17 cellular contexts compared by ENCODE assay signal in the genomic region with DNA sequence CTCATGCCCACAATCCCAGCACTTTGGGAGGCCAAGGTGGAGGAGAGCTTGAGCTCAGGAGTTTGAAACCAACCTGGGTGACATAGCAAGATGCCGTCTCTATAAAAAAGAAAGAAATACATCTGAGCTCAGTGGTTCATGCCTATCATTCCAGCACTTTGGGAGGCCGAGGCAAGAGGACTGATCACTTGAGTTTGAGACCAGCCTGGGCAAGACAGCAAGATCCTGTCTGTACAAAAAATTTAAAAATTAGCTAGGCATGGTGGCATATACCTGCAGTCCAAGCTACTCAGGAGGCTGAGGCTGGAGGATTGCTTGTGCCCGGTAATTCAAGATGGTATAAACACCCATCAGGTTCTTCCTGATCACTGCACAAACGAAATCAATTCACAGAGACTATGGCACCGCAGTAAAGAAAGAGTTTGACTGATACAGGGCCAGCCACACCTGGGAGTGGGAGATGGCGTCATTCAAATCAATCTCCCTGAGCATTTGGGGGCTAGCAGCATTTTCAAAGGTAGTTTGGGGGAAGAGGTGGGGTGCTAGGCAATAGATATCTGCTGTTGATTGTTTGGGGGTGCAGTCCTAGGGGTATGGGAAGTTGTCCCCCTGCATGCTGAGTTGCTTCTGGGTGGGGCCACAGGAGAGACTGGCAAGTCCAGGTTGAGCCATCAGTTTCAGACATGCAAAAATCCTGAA.
DNase-seq lines count a peak whose midpoint lies in the region; ATAC-seq, FAIRE-seq and TF ChIP-seq lines count a peak whose summit lies in the region.
"Had no signal": no experiment of that assay in that cellular context is flagged by ENCODE, and none has a peak within 500 bp of the region (broad histone marks: within the 10 kb centered on the region; RNA-seq: fewer than 3 reads in every experiment).

No MANE protein-coding gene starts in this region.

- peak overlapping the region; percentile 30 for H3K4ac ChIP-seq in H1 (replicated peaks; ENCODE audit: insufficient read length, low read depth, low read length)

- TF ChIP-seq POLR2A in H1 (IDR thresholded peaks at IDR 0.05; ENCODE audit: control extremely low read depth in 1 of 2, low read depth in 2 of 2, low read length in 2 of 2) (no peak), gastroesophageal sphincter (IDR thresholded peaks at IDR 0.05) (no peak)

- H3K36me3 ChIP-seq in HUES48 (ENCODE audit: control insufficient read depth, insufficient read depth, low read length) (no peaks in the 10 kb centered on the region), H1 (ENCODE audit: control insufficient read depth in 2 of 4, insufficient read depth in 4 of 4, low read length in 3 of 4) (no peaks in the 10 kb centered on the region), iPS-20b (ENCODE audit: insufficient read depth, low read depth, low read length) (no peaks in the 10 kb centered on the region), gastroesophageal sphincter (no peaks in the 10 kb centered on the region)
- H3K36me3 ChIP-seq: BE2C had no signal

- H3K79me2 ChIP-seq in H1 (ENCODE audit: control insufficient read depth in 1 of 2, insufficient read depth in 2 of 2, low read length in 2 of 2), result no peaks in the 10 kb centered on the region

- H4K8ac ChIP-seq in H1 (ENCODE audit: extremely low read depth, insufficient read depth, low read length), result no peak overlapping the region

- POLR2A ChIA-PET in H1 (lab: Charles Lee; ENCODE audit: partially characterized antibody), result no interaction called here

- no peak for TF ChIP-seq RAD21 in H1 (IDR thresholded peaks at IDR 0.05 in 1 of 2, conservative IDR thresholded peaks at IDR 0.05 in 1 of 2; ENCODE audit: low read depth in 2 of 2, low read length in 2 of 2)

- FAIRE-seq in H1 (lab: Jason Lieb, UNC), result no peak
- FAIRE-seq: GM12878 had no signal

- H3K18ac ChIP-seq in H1 (ENCODE audit: extremely low read depth, low read length), result peak overlapping the region; percentile 72

- no peaks in the 10 kb centered on the region for H3K79me1 ChIP-seq in H1 (ENCODE audit: low read depth, low read length)

- H2BK120ac ChIP-seq in H1 (replicated peaks; ENCODE audit: low read depth, low read length), result peak overlapping the region; percentile 93

- peak overlapping the region; percentile 45 for H4K91ac ChIP-seq in H1 (replicated peaks; ENCODE audit: insufficient read length, low read length)

- H3K4me3 ChIP-seq in HUES48 (ENCODE audit: low read depth, low read length), result no peak overlapping the region; the same call in 1 of the 2 replicates
- no peak overlapping the region; a peak in 2 of 8 replicates for H3K4me3 ChIP-seq in H1 (ENCODE audit: extremely low read depth in 1 of 4, insufficient read depth in 2 of 4, low read depth in 3 of 4, low read length in 4 of 4)
- peak overlapping the region; percentile 12; the same call in 1 of the 2 replicates for H3K4me3 ChIP-seq in iPS-20b (ENCODE audit: low read length)
- no peak overlapping the region for H3K4me3 ChIP-seq in gastroesophageal sphincter
- H3K4me3 ChIP-seq: GM12878 had no signal

- peak overlapping the region; percentile 49 for H3K9ac ChIP-seq in HUES48 (ENCODE audit: low read depth, low read length)
- no peak overlapping the region for H3K9ac ChIP-seq in H1 (replicated peaks in 1 of 4; ENCODE audit: extremely low read depth in 1 of 4, low read depth in 3 of 4, low read length in 3 of 4)
- peak overlapping the region; percentile 72; the same call in 1 of the 2 replicates for H3K9ac ChIP-seq in iPS-20b (ENCODE audit: low read depth, low read length)

- peak overlapping the region; percentile 96 for H2BK20ac ChIP-seq in H1 (ENCODE audit: low read length)

- H3K9me3 ChIP-seq in HUES48 (ENCODE audit: control insufficient read depth, insufficient read depth, low read length), result no peaks in the 10 kb centered on the region
- H3K9me3 ChIP-seq in H1 (ENCODE audit: insufficient read depth in 2 of 2, low read depth in 1 of 2, low read length in 1 of 2), result no peaks in the 10 kb centered on the region
- H3K9me3 ChIP-seq in iPS-20b (ENCODE audit: insufficient read depth, low read depth, low read length), result 0 out of 2 replicates have a peak, but pooled peaks cover 3% of the 10 kb centered on the region
- H3K9me3 ChIP-seq in gastroesophageal sphincter, result no peaks in the 10 kb centered on the region
- H3K9me3 ChIP-seq: BE2C had no signal

- no peak overlapping the region for H2AFZ ChIP-seq in H1 (ENCODE audit: low read length)

- DNase-seq in H1 (ENCODE audit: low read depth in 1 of 2, low spot score in 2 of 2) (peak in 1 of 2 experiments; percentile 56), SKM-1 (lab: John Stamatoyannopoulos, UW; ENCODE audit: unreplicated experiment) (no peak), OCI-M1 (lab: John Stamatoyannopoulos, UW) (no peak)
- DNase-seq: BE2C; C1 segment of cervical spinal cord; CD4-positive, CD25-positive, alpha-beta regulatory T cell; CD8-positive, alpha-beta memory T cell; COR-L47; DMS53; DND-41; EL; HCEC 1CT had no signal

- H3K27me3 ChIP-seq in HUES48 (ENCODE audit: control insufficient read depth, insufficient read depth, low read length), result no peaks in the 10 kb centered on the region
- H3K27me3 ChIP-seq in H1 (replicated peaks in 1 of 4; ENCODE audit: control insufficient read depth in 3 of 4, extremely low read depth in 1 of 4, insufficient read depth in 3 of 4, low read length in 3 of 4), result no peaks in the 10 kb centered on the region
- no peaks in the 10 kb centered on the region for H3K27me3 ChIP-seq in iPS-20b (ENCODE audit: insufficient read depth, low read length)
- no peaks in the 10 kb centered on the region for H3K27me3 ChIP-seq in gastroesophageal sphincter
- H3K27me3 ChIP-seq: BE2C had no signal

- H2BK12ac ChIP-seq in H1 (ENCODE audit: low read depth, low read length), result peak overlapping the region; percentile 32

- H2BK5ac ChIP-seq in H1 (ENCODE audit: low read depth, low read length), result peak overlapping the region; percentile 86

- H3K23me2 ChIP-seq in H1 (ENCODE audit: low read depth, low read length), result no peaks in the 10 kb centered on the region

- peak overlapping the region; percentile 90 for H4K5ac ChIP-seq in H1 (ENCODE audit: insufficient read length, low read depth, low read length)

- peaks cover 30% of the 10 kb centered on the region for H3K4me1 ChIP-seq in HUES48 (ENCODE audit: control insufficient read depth, insufficient read depth, low read length)
- H3K4me1 ChIP-seq in H1 (replicated peaks in 1 of 4; ENCODE audit: control insufficient read depth in 3 of 4, insufficient read depth in 4 of 4, low read length in 3 of 4), result peaks cover 2 to 21% (median 18%) of the 10 kb centered on the region in 4 experiments; a peak in 5 of 7 replicates
- H3K4me1 ChIP-seq in iPS-20b (ENCODE audit: insufficient read depth, low read length), result peaks cover 19% of the 10 kb centered on the region; the same call in 1 of the 2 replicates
- peaks cover 0 to 8% (median 0%) of the 10 kb centered on the region in 3 donors for H3K4me1 ChIP-seq in gastroesophageal sphincter
- H3K4me1 ChIP-seq: BE2C had no signal

- H3K14ac ChIP-seq in H1 (ENCODE audit: insufficient read length), result no peak overlapping the region

- no peak overlapping the region for H2BK15ac ChIP-seq in H1 (ENCODE audit: low read length)

- H3K23ac ChIP-seq in H1 (ENCODE audit: insufficient read length), result no peak overlapping the region

- H2AK5ac ChIP-seq in H1 (ENCODE audit: low read depth, low read length), result peak overlapping the region; percentile 53; the same call in 1 of the 2 replicates

- TF ChIP-seq EP300 in H1 (IDR thresholded peaks at IDR 0.05; ENCODE audit: borderline replicate concordance in 1 of 2, low read depth in 2 of 2, low read length in 2 of 2), result no peak
- no peak for TF ChIP-seq EP300 in gastroesophageal sphincter (IDR thresholded peaks at IDR 0.05)

- peak overlapping the region; percentile 29 to 43 for H3K4me2 ChIP-seq in H1 (ENCODE audit: insufficient read depth in 1 of 2, low read depth in 2 of 2, low read length in 2 of 2)

- H3K56ac ChIP-seq in H1 (replicated peaks; ENCODE audit: insufficient read length, low read depth, low read length), result peak overlapping the region; percentile 3

- 66% methylated on average over 6 of the region's 6 CpGs; no CpG with 5 or more reads in 1 of the 2 experiments for WGBS in H1 (ENCODE audit: extremely low coverage in 1 of 2, insufficient coverage in 1 of 2, insufficient read length in 1 of 2, insufficient replicate concordance in 2 of 2, low coverage in 1 of 2, low lambda C conversion rate in 2 of 2, missing lambda C conversion rate in 1 of 2), 2 experiments
- WGBS in gastroesophageal sphincter (ENCODE audit: low coverage in 1 of 2), 2 donors, result 93 to 100% methylated on average over 2 to 5 of the region's 6 CpGs

- ATAC-seq in gastroesophageal sphincter, result no peak
- ATAC-seq: GM12878 had no signal

- no peak for TF ChIP-seq CTCF in H1 (IDR thresholded peaks at IDR 0.05; ENCODE audit: control extremely low read depth in 1 of 3, insufficient read depth in 1 of 3, low read depth in 1 of 3, low read length in 3 of 3)
- no peak for TF ChIP-seq CTCF in gastroesophageal sphincter (IDR thresholded peaks at IDR 0.05)

- H3K27ac ChIP-seq in HUES48 (ENCODE audit: low read depth, low read length) (peak overlapping the region; percentile 93), H1 (ENCODE audit: low read depth, low read length) (peak overlapping the region; percentile 26; the same call in 1 of the 2 replicates), iPS-20b (ENCODE audit: low read length) (peak overlapping the region; percentile 68), gastroesophageal sphincter (no peak overlapping the region)
- H3K27ac ChIP-seq: HL-60 had no signal

- no peaks in the 10 kb centered on the region for H4K20me1 ChIP-seq in H1 (replicated peaks in 1 of 2; ENCODE audit: control insufficient read depth in 1 of 2, insufficient read depth in 2 of 2, low read length in 2 of 2)

- CTCF ChIA-PET in H1 (lab: Charles Lee; ENCODE audit: partially characterized antibody), result interaction anchor here (0.6 to 1.6 kb wide), 4 partner anchors 9 to 173 kb away, joined by 3 to 8 read pairs (median 3); no protein-coding TSS in a partner anchor

TF ChIP-seq in H1, 55 proteins besides CTCF, POLR2A, EP300 and RAD21:
- TF ChIP-seq CTBP2 (IDR thresholded peaks at IDR 0.05; ENCODE audit: borderline replicate concordance, insufficient read depth, insufficient read length, low read length) (peak; percentile 54), EGR1 (IDR thresholded peaks at IDR 0.05; ENCODE audit: borderline replicate concordance, low read depth, low read length) (no peak), KDM1A (IDR thresholded peaks at IDR 0.05; ENCODE audit: borderline replicate concordance, low read length) (peak; percentile 77; the same call in 1 of the 2 replicates), SUZ12 (IDR thresholded peaks at IDR 0.05; ENCODE audit: low read length) (no peak), CEBPB (IDR thresholded peaks at IDR 0.05; ENCODE audit: low read depth, low read length) (no peak)
TF ChIP-seq in H1: peak in this region for 2.

Comparison
In these comparisons a context has a peak if more than half of its experiments do, and no peak if none do; other contexts are left out.
1. H3K27ac ChIP-seq: peak in HUES48 (single experiment), H1 (single experiment) and iPS-20b (single experiment); none in gastroesophageal sphincter (0 of 4).
2. H3K9ac ChIP-seq: peak in HUES48 (single experiment) and iPS-20b (single experiment); none in H1 (0 of 4).